Comparison of ENCODE assay signal across 8 cellular contexts in genomic region chr19:52601025-52601973, GRCh38. TPM values are rescaled to one million over a fixed set of nuclear protein-coding genes. Genes with fewer than 3 reads are reported as not detected.
DNase-seq lines count a peak whose midpoint lies in the region; TF ChIP-seq lines count a peak whose summit lies in the region.

No MANE protein-coding gene starts in this region.

- H3K4me2 ChIP-seq in osteoblast (ENCODE audit: insufficient read depth, low read length) = peak overlapping the region; percentile 96

- peaks cover 3% of the 10 kb centered on the region for H3K27me3 ChIP-seq in H7 (ENCODE audit: control insufficient read depth, insufficient read depth, low read length)
- no peaks in the 10 kb centered on the region for H3K27me3 ChIP-seq in osteoblast (ENCODE audit: insufficient read depth, low read length)
- no peaks in the 10 kb centered on the region for H3K27me3 ChIP-seq in testis

- DNase-seq in GDM1 (lab: John Stamatoyannopoulos, UW) (peak; percentile 74), H7 (peak; percentile 96), M059J (ENCODE audit: low read depth) (peak; percentile 91), SK-N-DZ (ENCODE audit: low spot score) (peak; percentile 72), head of caudate nucleus (peak; percentile 73 to 97 (median 91)), osteoblast (ENCODE audit: insufficient read length, low spot score, missing footprints) (peak; percentile 97), testis (peak; percentile 94)
- peak; percentile 96 for DNase-seq in activated naive CD4-positive, alpha-beta T cell treated with anti-CD3 and anti-CD28 coated beads, Interleukin-2, amount 50 U/mL, for 16 hours

- peaks cover 2% of the 10 kb centered on the region for H3K9me3 ChIP-seq in osteoblast (ENCODE audit: low read depth, low read length)
- H3K9me3 ChIP-seq in testis = no peaks in the 10 kb centered on the region

- H3K4me1 ChIP-seq in osteoblast (ENCODE audit: insufficient read depth, low read length) (peaks cover 22% of the 10 kb centered on the region), testis (peaks cover 14% of the 10 kb centered on the region)

- H3K36me3 ChIP-seq in H7 (replicated peaks; ENCODE audit: control insufficient read depth, insufficient read depth, low read length) = peaks cover 4% of the 10 kb centered on the region
- H3K36me3 ChIP-seq in osteoblast (ENCODE audit: insufficient read depth, low read length) = peaks cover 2% of the 10 kb centered on the region
- no peaks in the 10 kb centered on the region for H3K36me3 ChIP-seq in testis (ENCODE audit: low read depth, missing control alignments)

- no peaks in the 10 kb centered on the region for H4K20me1 ChIP-seq in osteoblast (ENCODE audit: insufficient read depth, low read length)

- H3K27ac ChIP-seq in osteoblast (ENCODE audit: low read depth, low read length) (peak overlapping the region; percentile 51), testis (peak overlapping the region; percentile 50 to 61)

- no peak for TF ChIP-seq POLR2A in testis (IDR thresholded peaks at IDR 0.05)

- 0 to 1% methylated on average over 26 to 62 of the region's 62 CpGs for WGBS in testis, 2 donors

- H3K4me3 ChIP-seq in H7 (ENCODE audit: insufficient read depth, low read depth, low read length) (peak overlapping the region; percentile 62), osteoblast (ENCODE audit: insufficient read depth, low read length) (peak overlapping the region; percentile 85), testis (peak overlapping the region; percentile 64 to 66)

- H3K79me2 ChIP-seq in osteoblast (ENCODE audit: insufficient read depth, low read length) = no peaks in the 10 kb centered on the region

- H2AFZ ChIP-seq in osteoblast (ENCODE audit: low read length) = peak overlapping the region; percentile 92

- intact Hi-C loops in head of caudate nucleus (cut with DNase I) = no loop called here
- intact Hi-C loops in testis (cut with DNase I; ENCODE audit: low total_unique reads) = no loop called here

- TF ChIP-seq CTCF in osteoblast (IDR thresholded peaks at IDR 0.05; ENCODE audit: extremely low read depth, low read depth, low read length) (no peak), testis (IDR thresholded peaks at IDR 0.05) (peak in 2 of 3 experiments; percentile 17 to 25)

RNA-seq across cellular contexts. Expression of gene ZNF701, which starts 31.2 kb away (rescaled TPM):
- 15.2 and 24.5 TPM in 2 replicates for total RNA-seq in H7 (2014; rRNA removed; shearing (Covaris generic))
- 5.2 and 13.4 TPM in 2 replicates for total RNA-seq in M059J (2014; rRNA removed; shearing (Covaris generic))
- polyA plus RNA-seq in SK-N-DZ (2014; cell fraction: cytosol; rRNA removed) = 2.7 and 2.8 TPM in 2 replicates
- 3.1 and 4.2 TPM in 2 replicates for polyA plus RNA-seq in SK-N-DZ (2014; cell fraction: nucleus; rRNA removed)
- total RNA-seq in osteoblast = 14.5 and 17.7 TPM in 2 replicates
- total RNA-seq in testis = 10 to 100 TPM; 21.3 to 22.4 TPM
- polyA plus RNA-seq in testis (ENCODE audit: insufficient read depth, low read depth, low replicate concordance) = 8.9 TPM

RNA-seq across cellular contexts. Expression of gene ZNF83, which starts 36.9 kb away (rescaled TPM):
- total RNA-seq in H7 (2014; rRNA removed; shearing (Covaris generic)) = 16.5 and 35.1 TPM in 2 replicates
- 27.1 and 54.4 TPM in 2 replicates for total RNA-seq in M059J (2014; rRNA removed; shearing (Covaris generic))
- 33.4 and 42.0 TPM in 2 replicates for polyA plus RNA-seq in SK-N-DZ (2014; cell fraction: cytosol; rRNA removed)
- polyA plus RNA-seq in SK-N-DZ (2014; cell fraction: nucleus; rRNA removed) = 77.9 and 91.2 TPM in 2 replicates
- total RNA-seq in osteoblast (52.8 and 59.5 TPM in 2 replicates), testis (10 to 100 TPM; 50.8 to 61.1 TPM)
- polyA plus RNA-seq in testis (ENCODE audit: insufficient read depth, low read depth, low replicate concordance) = 28.6 TPM

Comparison
In these comparisons a context has a peak if more than half of its experiments do, and no peak if none do; other contexts are left out.
1. Peak in every context shown above with its lines: DNase-seq, H3K4me3 ChIP-seq and H3K27ac ChIP-seq.